In genomic region chr1:247331526-247332214, GRCh38 we compare ENCODE assay signal across 7 cellular contexts. TPM values are rescaled to one million over a fixed set of nuclear protein-coding genes. Genes with fewer than 3 reads are reported as not detected.
DNase-seq lines count a peak whose midpoint lies in the region; ATAC-seq and TF ChIP-seq lines count a peak whose summit lies in the region.

Gene ZNF496, minus strand, starts transcription at chr1:247331867. Its CDS starts 2,289 bp downstream, at chr1:247329578.

- peak within 1 kb of the TSS; percentile 100 for H2AFZ ChIP-seq in hepatocyte

- peaks cover 49% of the 10 kb centered on the region for H3K79me2 ChIP-seq in hepatocyte

- peak within 1 kb of the TSS; percentile 99 for H3K4me2 ChIP-seq in hepatocyte

- H3K27me3 ChIP-seq in hepatocyte = no peaks in the 10 kb centered on the region

- peak; percentile 28 for DNase-seq in NCI-H1417 treated with DMSO at 0.1 percent for 48 hours (lab: John Stamatoyannopoulos, UW)
- peak in 4 of 5 experiments; percentile 12 to 67 (median 44) for DNase-seq in T-helper 2 cell
- DNase-seq in astrocyte of the cerebellum (ENCODE audit: low read depth) = peak; percentile 63
- DNase-seq in hepatocyte (ENCODE audit: low spot score) = peak; percentile 89
- peak; percentile 80 for DNase-seq in retina

- H4K20me1 ChIP-seq in hepatocyte (ENCODE audit: insufficient read depth, poor library complexity, severe bottlenecking) = peaks cover 10% of the 10 kb centered on the region

- peaks cover 17% of the 10 kb centered on the region for H3K4me1 ChIP-seq in hepatocyte (ENCODE audit: insufficient read depth)

- H3K9me2 ChIP-seq in hepatocyte (replicated peaks; ENCODE audit: insufficient read depth) = no peaks in the 10 kb centered on the region

- H3K4me3 ChIP-seq in astrocyte of the cerebellum (ENCODE audit: low read depth, low read length) (peak within 1 kb of the TSS; percentile 92), hepatocyte (peak within 1 kb of the TSS; percentile 97)

- no peaks in the 10 kb centered on the region for H3K9me3 ChIP-seq in hepatocyte (ENCODE audit: low read depth)

- no peaks in the 10 kb centered on the region for H3K36me3 ChIP-seq in hepatocyte (replicated peaks; ENCODE audit: insufficient read depth, low read depth)

- in situ Hi-C loops in astrocyte of the cerebellum (cut with HindIII; ENCODE audit: low sequenced_read_pairs) = no loop called here

- peak within 1 kb of the TSS; percentile 99 for H3K27ac ChIP-seq in hepatocyte

- ATAC-seq in GM18498 (IDR thresholded peaks at IDR 0.05; ENCODE audit: unreplicated experiment) (peak; percentile 75), HG02840 (IDR thresholded peaks at IDR 0.05; ENCODE audit: low FRiP score, unreplicated experiment) (peak; percentile 67)

- WGBS in hepatocyte (ENCODE audit: low lambda C conversion rate, missing lambda C conversion rate) = 1% methylated on average over 48 of the region's 92 CpGs

- no peak for TF ChIP-seq CTCF in astrocyte of the cerebellum (IDR thresholded peaks at IDR 0.05; ENCODE audit: low read depth, low read length, missing control alignments)
- no peak for TF ChIP-seq CTCF in hepatocyte (IDR thresholded peaks at IDR 0.05; ENCODE audit: poor library complexity)

RNA-seq across cellular contexts. Expression of gene ZNF496, which starts in this region (rescaled TPM):
- 16.5 and 19.4 TPM in 2 replicates for total RNA-seq in hepatocyte
- polyA plus RNA-seq in hepatocyte = 10.5 and 13.2 TPM in 2 replicates

Comparison
In these comparisons a context has a peak if more than half of its experiments do, and no peak if none do; other contexts are left out.
1. Peak in every context shown above with its lines: DNase-seq, ATAC-seq, H3K4me3 ChIP-seq and H3K27ac ChIP-seq.
2. DNase-seq: peak in every context shown above with its lines; median percentile 89 in hepatocyte; 80 in retina; 63 in astrocyte of the cerebellum; 44 in T-helper 2 cell; 28 in NCI-H1417 treated with DMSO at 0.1 percent for 48 hours.